In genomic region chr12:26122681-26123481, GRCh38 we compare ENCODE assay signal across 8 cellular contexts.
DNase-seq lines count a peak whose midpoint lies in the region; ATAC-seq and TF ChIP-seq lines count a peak whose summit lies in the region.

No MANE protein-coding gene starts in this region.

- peak overlapping the region; percentile 68 for H3K4me3 ChIP-seq in brain microvascular endothelial cell (ENCODE audit: low read depth, low read length)
- peak overlapping the region; percentile 80 for H3K4me3 ChIP-seq in iPS-15b (ENCODE audit: low read depth, low read length)
- peak overlapping the region; percentile 57 for H3K4me3 ChIP-seq in retinal pigment epithelial cell (ENCODE audit: low read length)

- no peak overlapping the region for H3K9ac ChIP-seq in iPS-15b (ENCODE audit: low read depth, low read length)

- DNase-seq in ELF-1 (ENCODE audit: low read depth, low spot score) (peak; percentile 60), RPMI8226 (peak; percentile 70), brain microvascular endothelial cell (peak; percentile 74), retinal pigment epithelial cell (ENCODE audit: low read depth) (no peak), LoVo (ENCODE audit: low spot score) (no peak), NCI-H2227 treated with DMSO at 0.1 percent for 48 hours (lab: John Stamatoyannopoulos, UW) (no peak)

- H3K36me3 ChIP-seq in brain microvascular endothelial cell (replicated peaks) (no peaks in the 10 kb centered on the region), iPS-15b (ENCODE audit: control insufficient read depth, insufficient read depth, low read length) (no peaks in the 10 kb centered on the region)

- in situ Hi-C loops in brain microvascular endothelial cell (cut with HindIII; ENCODE audit: low pct_ligation_motif_present, low sequenced_read_pairs): loop anchor here (25.0 kb wide), 1 partner anchor 514 kb away; no protein-coding TSS in a partner anchor

- TF ChIP-seq CTCF in brain microvascular endothelial cell (IDR thresholded peaks at IDR 0.05; ENCODE audit: low read depth, low read length, missing control alignments) (peak; percentile 61), retinal pigment epithelial cell (conservative IDR thresholded peaks at IDR 0.05; ENCODE audit: low read depth, low read length) (peak; percentile 51)

- H3K9me3 ChIP-seq in iPS-15b (ENCODE audit: control insufficient read depth, insufficient read depth, low read length): no peaks in the 10 kb centered on the region

- peaks cover 14% of the 10 kb centered on the region for H3K4me1 ChIP-seq in iPS-15b (ENCODE audit: control insufficient read depth, insufficient read depth, low read length)

- peak; percentile 18 for ATAC-seq in HG02610 (IDR thresholded peaks at IDR 0.05; ENCODE audit: unreplicated experiment)

- no peaks in the 10 kb centered on the region for H3K27me3 ChIP-seq in brain microvascular endothelial cell (replicated peaks)
- H3K27me3 ChIP-seq in iPS-15b (ENCODE audit: control insufficient read depth, insufficient read depth, low read length): peaks cover 70% of the 10 kb centered on the region

- H3K27ac ChIP-seq in brain microvascular endothelial cell: peak overlapping the region; percentile 74

Comparison
In these comparisons a context has a peak if more than half of its experiments do, and no peak if none do; other contexts are left out.
1. DNase-seq: peak in ELF-1 (single experiment), RPMI8226 (single experiment) and brain microvascular endothelial cell (single experiment); none in retinal pigment epithelial cell (single experiment), LoVo (single experiment) and NCI-H2227 treated with DMSO at 0.1 percent for 48 hours (single experiment).
2. Peak in every context shown above with its lines, with median percentiles within 50 percentile points of each other: H3K4me3 ChIP-seq.